Comparison of ENCODE assay signal across 8 cellular contexts in the genomic region with DNA sequence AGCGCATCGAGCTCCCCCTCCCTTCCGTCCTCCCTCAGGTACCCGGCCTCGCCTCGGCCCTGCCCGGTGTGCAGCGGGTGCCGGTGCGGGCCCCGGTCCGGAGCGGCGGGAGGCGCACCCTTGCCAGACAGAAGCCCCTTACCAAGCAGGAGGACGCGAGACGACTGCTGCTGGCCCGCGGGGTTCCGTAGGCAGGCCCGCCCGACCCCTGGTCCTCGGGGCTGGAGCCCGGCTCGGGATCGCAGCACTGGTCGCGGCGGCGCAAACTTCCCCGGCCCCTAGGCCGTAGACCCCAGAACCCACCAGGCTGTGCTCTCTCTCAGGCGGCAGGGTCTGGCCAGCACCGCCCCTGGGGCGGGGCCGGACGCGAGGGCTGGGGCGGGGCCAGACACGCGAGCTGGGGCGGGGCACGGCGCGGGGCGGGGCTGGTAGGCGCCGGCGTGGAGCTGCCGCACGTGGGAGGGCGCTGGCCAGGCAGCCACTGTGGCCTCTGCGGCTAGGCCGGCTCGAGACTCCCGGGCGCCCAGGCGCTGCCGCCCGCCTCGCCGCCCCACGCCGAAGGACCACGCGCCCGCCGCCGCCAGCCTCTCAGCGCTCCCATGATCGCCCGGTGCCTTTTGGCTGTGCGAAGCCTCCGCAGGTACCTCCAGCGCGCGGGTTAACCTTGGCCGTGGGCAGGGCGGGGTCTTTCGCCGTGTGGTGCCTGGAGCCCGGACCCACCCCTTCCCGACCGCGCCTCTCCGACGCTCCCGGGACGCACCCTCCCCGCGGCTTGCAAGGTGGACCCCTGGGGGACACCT. TPM values are rescaled to one million over a fixed set of nuclear protein-coding genes. Genes with fewer than 3 reads are reported as not detected.
DNase-seq lines count a peak whose midpoint lies in the region; ATAC-seq and TF ChIP-seq lines count a peak whose summit lies in the region.

A gene (plus strand): TSS at position 431 of the 800 bp plus-strand sequence. CDS start 169 bp downstream, at position 600.
A gene with protein sequence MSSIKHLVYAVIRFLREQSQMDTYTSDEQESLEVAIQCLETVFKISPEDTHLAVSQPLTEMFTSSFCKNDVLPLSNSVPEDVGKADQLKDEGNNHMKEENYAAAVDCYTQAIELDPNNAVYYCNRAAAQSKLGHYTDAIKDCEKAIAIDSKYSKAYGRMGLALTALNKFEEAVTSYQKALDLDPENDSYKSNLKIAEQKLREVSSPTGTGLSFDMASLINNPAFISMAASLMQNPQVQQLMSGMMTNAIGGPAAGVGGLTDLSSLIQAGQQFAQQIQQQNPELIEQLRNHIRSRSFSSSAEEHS (minus strand): TSS at position 335 of the 800 bp plus-strand sequence. CDS start 1,302 bp downstream, outside the sequence.

- H4K20me1 ChIP-seq in OCI-LY1 (ENCODE audit: insufficient read depth, low read length) = no peaks in the 10 kb centered on the region

- H3K9me2 ChIP-seq in OCI-LY1 (ENCODE audit: low read depth, low read length) = no peaks in the 10 kb centered on the region

- no peaks in the 10 kb centered on the region for H3K27me3 ChIP-seq in OCI-LY1 (ENCODE audit: insufficient read depth, low read length)
- no peaks in the 10 kb centered on the region for H3K27me3 ChIP-seq in mucosa of rectum (ENCODE audit: control insufficient read depth in 2 of 2, insufficient read depth in 2 of 2, low read length in 2 of 2)

- H3K9me3 ChIP-seq in OCI-LY1 (ENCODE audit: low read length) = no peaks in the 10 kb centered on the region
- no peaks in the 10 kb centered on the region for H3K9me3 ChIP-seq in mucosa of rectum (ENCODE audit: control insufficient read depth in 2 of 2, low read length in 2 of 2)

- peak; percentile 83 for DNase-seq in COLO668 (lab: John Stamatoyannopoulos, UW; ENCODE audit: unreplicated experiment)
- peak; percentile 80 for DNase-seq in activated T-cell treated with anti-CD3 and anti-CD28 coated beads for 4 hours
- DNase-seq in epithelial cell of proximal tubule (ENCODE audit: low read depth) = no peak
- peak; percentile 89 for DNase-seq in stimulated activated CD8-positive, alpha-beta memory T cell treated with anti-CD3 and anti-CD28 coated beads, Interleukin-4, amount 100 ng/mL, for 48 hours

- ATAC-seq in GM19452 (IDR thresholded peaks at IDR 0.05; ENCODE audit: unreplicated experiment) = peak; percentile 85
- peak; percentile 92 for ATAC-seq in HG03571 (IDR thresholded peaks at IDR 0.05; ENCODE audit: unreplicated experiment)

- peaks cover 17% of the 10 kb centered on the region; the same call in 1 of the 2 replicates for H3K79me2 ChIP-seq in OCI-LY1 (ENCODE audit: insufficient read depth, low read length)

- TF ChIP-seq CTCF in OCI-LY1 (IDR thresholded peaks at IDR 0.05; ENCODE audit: low read length) (no peak), epithelial cell of proximal tubule (conservative IDR thresholded peaks at IDR 0.05; ENCODE audit: low read depth, low read length) (no peak)

- peak within 1 kb of the TSS; percentile 70 for H2AFZ ChIP-seq in OCI-LY1 (ENCODE audit: low read length)

- H3K4me1 ChIP-seq in OCI-LY1 (ENCODE audit: insufficient read depth, low read length, severe bottlenecking) = peaks cover 32% of the 10 kb centered on the region
- H3K4me1 ChIP-seq in mucosa of rectum (ENCODE audit: control insufficient read depth in 2 of 2, insufficient read depth in 2 of 2, low read length in 2 of 2) = peaks cover 4 to 5% of the 10 kb centered on the region in 2 donors

- H3K36me3 ChIP-seq in OCI-LY1 (ENCODE audit: insufficient read depth, low read length) (peaks cover 12% of the 10 kb centered on the region; the same call in 1 of the 2 replicates), mucosa of rectum (ENCODE audit: control insufficient read depth in 2 of 2, insufficient read depth in 2 of 2, low read length in 2 of 2) (no peaks in the 10 kb centered on the region)

- H3K9ac ChIP-seq in OCI-LY1 (ENCODE audit: low read length) (peak within 1 kb of the TSS; percentile 81), mucosa of rectum (ENCODE audit: low read depth in 1 of 2, low read length in 2 of 2) (peak within 1 kb of the TSS; percentile 70 to 83)

- no peaks in the 10 kb centered on the region for H3F3A ChIP-seq in OCI-LY1 (ENCODE audit: insufficient read depth, low read length)

- peak within 1 kb of the TSS; percentile 92 for H3K4me3 ChIP-seq in OCI-LY1 (ENCODE audit: low read depth, low read length, poor library complexity, severe bottlenecking)
- peak within 1 kb of the TSS; percentile 67 for H3K4me3 ChIP-seq in epithelial cell of proximal tubule (ENCODE audit: low read depth, low read length)
- peak within 1 kb of the TSS; percentile 83 to 85 for H3K4me3 ChIP-seq in mucosa of rectum (ENCODE audit: low read length in 2 of 2)

- peak within 1 kb of the TSS; percentile 96 for H3K4me2 ChIP-seq in OCI-LY1 (ENCODE audit: low read length)

- peak within 1 kb of the TSS; percentile 56 for H3K27ac ChIP-seq in OCI-LY1 (ENCODE audit: low read depth, low read length, poor library complexity, severe bottlenecking)
- peak within 1 kb of the TSS; percentile 72 to 74 for H3K27ac ChIP-seq in mucosa of rectum (ENCODE audit: low read depth in 2 of 2, low read length in 2 of 2)

RNA-seq across cellular contexts. Expression of the first gene that starts in this region (rescaled TPM):
- total RNA-seq in epithelial cell of proximal tubule = 25.8 and 49.7 TPM in 2 replicates

RNA-seq across cellular contexts. Expression of the second gene that starts in this region (rescaled TPM):
- 5.1 and 9.5 TPM in 2 replicates for total RNA-seq in epithelial cell of proximal tubule
